8 cellular contexts compared by ENCODE assay signal in the genomic region with DNA sequence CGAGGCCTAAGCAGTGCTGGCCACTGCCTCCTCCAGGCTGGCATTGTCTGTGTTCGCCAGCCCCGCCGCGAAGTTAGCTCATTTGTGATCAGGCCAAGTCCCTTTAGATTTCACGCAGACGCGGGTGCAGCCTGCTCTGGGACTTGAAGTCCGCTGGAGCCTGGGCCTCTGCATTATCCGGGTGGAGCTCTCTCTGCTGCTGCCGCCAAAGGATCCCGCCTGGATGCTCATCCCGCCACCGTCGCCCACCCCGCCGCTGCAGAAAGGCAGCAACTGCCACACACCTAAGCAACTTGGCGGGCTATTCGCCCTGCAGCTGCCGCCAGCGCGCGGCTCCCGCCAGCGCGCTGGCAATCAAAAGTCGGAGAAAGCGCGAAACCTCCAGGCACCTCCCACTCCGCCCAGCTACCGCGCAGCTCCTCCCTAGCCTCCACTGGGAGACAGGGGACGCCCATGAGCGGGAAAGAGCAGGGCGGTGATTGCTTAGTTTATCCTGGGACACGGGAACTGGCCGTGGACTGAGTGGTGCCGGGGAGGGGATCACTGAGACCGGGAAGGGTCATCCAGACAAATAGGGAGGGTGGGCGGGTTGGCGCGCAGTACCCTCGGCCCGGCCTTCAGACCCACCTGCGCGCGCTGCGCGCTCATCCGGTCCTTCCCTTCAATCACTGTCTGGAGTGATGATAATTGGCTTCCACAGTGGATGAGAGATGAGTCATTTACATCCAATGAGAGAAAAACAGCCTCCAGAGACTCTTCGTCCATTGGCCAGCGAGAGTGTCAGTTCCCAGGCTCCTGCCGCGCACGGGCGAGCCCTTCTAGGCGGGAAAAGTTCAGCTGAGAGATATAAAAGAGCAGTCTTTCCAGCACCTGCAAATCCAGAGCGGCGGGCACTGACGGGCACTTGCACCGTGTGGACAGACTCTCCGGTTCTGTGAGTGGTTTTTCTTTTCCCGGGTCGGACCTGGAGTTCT. TPM values are rescaled to one million over a fixed set of nuclear protein-coding genes. Genes with fewer than 3 reads are reported as not detected.
DNase-seq lines count a peak whose midpoint lies in the region; ATAC-seq and TF ChIP-seq lines count a peak whose summit lies in the region.

A gene with protein sequence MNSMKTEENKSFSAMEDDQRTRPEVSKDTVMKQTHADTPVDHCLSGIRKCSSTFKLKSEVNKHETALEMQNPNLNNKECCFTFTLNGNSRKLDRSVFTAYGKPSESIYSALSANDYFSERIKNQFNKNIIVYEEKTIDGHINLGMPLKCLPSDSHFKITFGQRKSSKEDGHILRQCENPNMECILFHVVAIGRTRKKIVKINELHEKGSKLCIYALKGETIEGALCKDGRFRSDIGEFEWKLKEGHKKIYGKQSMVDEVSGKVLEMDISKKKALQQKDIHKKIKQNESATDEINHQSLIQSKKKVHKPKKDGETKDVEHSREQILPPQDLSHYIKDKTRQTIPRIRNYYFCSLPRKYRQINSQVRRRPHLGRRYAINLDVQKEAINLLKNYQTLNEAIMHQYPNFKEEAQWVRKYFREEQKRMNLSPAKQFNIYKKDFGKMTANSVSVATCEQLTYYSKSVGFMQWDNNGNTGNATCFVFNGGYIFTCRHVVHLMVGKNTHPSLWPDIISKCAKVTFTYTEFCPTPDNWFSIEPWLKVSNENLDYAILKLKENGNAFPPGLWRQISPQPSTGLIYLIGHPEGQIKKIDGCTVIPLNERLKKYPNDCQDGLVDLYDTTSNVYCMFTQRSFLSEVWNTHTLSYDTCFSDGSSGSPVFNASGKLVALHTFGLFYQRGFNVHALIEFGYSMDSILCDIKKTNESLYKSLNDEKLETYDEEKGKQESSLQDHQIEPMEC (plus strand): TSS at position 875 of the 974 bp plus-strand sequence. CDS start 2,389 bp downstream, outside the sequence.

- H3K27ac ChIP-seq in A673 (ENCODE audit: low read depth, low read length, poor library complexity, severe bottlenecking) (peak within 1 kb of the TSS; percentile 68), caudate nucleus (ENCODE audit: low read depth, low read length) (no peak within 1 kb of the TSS)

- no peaks in the 10 kb centered on the region for H3K9me3 ChIP-seq in A673 (ENCODE audit: low read depth, low read length, poor library complexity, severe bottlenecking)

- POLR2A ChIA-PET in A673 (lab: Charles Lee; ENCODE audit: low non-redundant PET): interaction anchor here (0.6 kb wide), 1 partner anchor 35 kb away, joined by 4 read pairs; no protein-coding TSS in a partner anchor

- TF ChIP-seq CTCF in A673 (conservative IDR thresholded peaks at IDR 0.05; ENCODE audit: low read depth, low read length): no peak
- TF ChIP-seq CTCF in WI38 (IDR thresholded peaks at IDR 0.05; ENCODE audit: low read depth, low read length): no peak

- peak; percentile 98 for DNase-seq in A673 (ENCODE audit: low spot score)
- DNase-seq in NCI-H2081 treated with DMSO at 0.1 percent for 48 hours (lab: John Stamatoyannopoulos, UW): peak; percentile 91
- peak in 60 of 61 donors; percentile 12 to 90 (median 68) for DNase-seq in caudate nucleus (lab: John Stamatoyannopoulos, UW)
- peak; percentile 83 for DNase-seq in inferior parietal cortex (ENCODE audit: extremely low spot score)
- peak; percentile 67 for DNase-seq in smooth muscle cell of the brain vasculature (ENCODE audit: low read depth, low spot score)

- intact Hi-C loops in A673 (cut with micrococcal nuclease; ENCODE audit: unreplicated experiment): no loop called here

- H3K4me1 ChIP-seq in A673 (ENCODE audit: insufficient read depth, low read length, poor library complexity, severe bottlenecking): peaks cover 6% of the 10 kb centered on the region

- TF ChIP-seq POLR2A in GM18526 (IDR thresholded peaks at IDR 0.05; ENCODE audit: extremely low read depth, insufficient read length): peak; percentile 78

- H3K27me3 ChIP-seq in A673 (replicated peaks; ENCODE audit: insufficient read depth, low read depth, low read length, poor library complexity): no peaks in the 10 kb centered on the region

- no TSS peak for BruUV-seq in A673 (replicated peaks; lab: Mats Ljungman, UMichigan)

- CTCF ChIA-PET in A673 (lab: Charles Lee): interaction anchor here (0.6 to 1.7 kb wide), 6 partner anchors 29 to 1737 kb away, joined by 3 to 9 read pairs (median 4); no protein-coding TSS in a partner anchor

- H3K4me3 ChIP-seq in A673 (ENCODE audit: low read depth, low read length, poor library complexity, severe bottlenecking) (peak within 1 kb of the TSS; percentile 65), WI38 (ENCODE audit: low read depth, low read length) (peak within 1 kb of the TSS; percentile 66)

- ATAC-seq in HG03045 (IDR thresholded peaks at IDR 0.05; ENCODE audit: unreplicated experiment): peak; percentile 67

- H3K36me3 ChIP-seq in A673 (ENCODE audit: insufficient read depth, low read length, poor library complexity, severe bottlenecking): peaks cover 25% of the 10 kb centered on the region

RNA-seq across cellular contexts. Expression of the gene that starts here (rescaled TPM):
- 41.5 and 50.1 TPM in 2 replicates for total RNA-seq in A673 (2021)
